1 cellular context compared by ENCODE assay signal in genomic region chr14:22003471-22003870, GRCh38.
TF ChIP-seq lines count a peak whose summit lies in the region.

No MANE protein-coding gene starts in this region.

TF ChIP-seq in HepG2, 621 proteins besides CTCF, POLR2A, EP300 and RAD21:
- TF ChIP-seq PRDM4 (CRISPR knock-in tag; IDR thresholded peaks at IDR 0.05; ENCODE audit: borderline replicate concordance): no peak
- no peak for TF ChIP-seq CREB1 (IDR thresholded peaks at IDR 0.05)
- TF ChIP-seq CREB1 (CRISPR knock-in tag; IDR thresholded peaks at IDR 0.05): no peak
- TF ChIP-seq ZNF567 (CRISPR knock-in tag; IDR thresholded peaks at IDR 0.05; ENCODE audit: borderline replicate concordance): no peak
- no peak for TF ChIP-seq ZFYVE20 (CRISPR knock-in tag; IDR thresholded peaks at IDR 0.05; ENCODE audit: borderline replicate concordance, low read depth)
- no peak for TF ChIP-seq ZFP1 (CRISPR knock-in tag; IDR thresholded peaks at IDR 0.05)
- TF ChIP-seq CBX1 (IDR thresholded peaks at IDR 0.05; ENCODE audit: low read depth): no peak
- no peak for TF ChIP-seq ZNF101 (CRISPR knock-in tag; IDR thresholded peaks at IDR 0.05; ENCODE audit: borderline replicate concordance, low read depth)
- TF ChIP-seq MYC (CRISPR knock-in tag; IDR thresholded peaks at IDR 0.05; ENCODE audit: borderline replicate concordance): no peak
- TF ChIP-seq ZNF318 (CRISPR knock-in tag; IDR thresholded peaks at IDR 0.05): no peak
- TF ChIP-seq MXD3 (CRISPR knock-in tag; IDR thresholded peaks at IDR 0.05): no peak
- TF ChIP-seq SAFB2 (CRISPR knock-in tag; IDR thresholded peaks at IDR 0.05; ENCODE audit: borderline replicate concordance, low read depth): no peak
- TF ChIP-seq ZNF331 (CRISPR knock-in tag; IDR thresholded peaks at IDR 0.05): no peak
- no peak for TF ChIP-seq FOXP1 (IDR thresholded peaks at IDR 0.05)
- TF ChIP-seq FOXP1 (CRISPR knock-in tag; IDR thresholded peaks at IDR 0.05): no peak
- TF ChIP-seq MEIS2 (CRISPR knock-in tag; IDR thresholded peaks at IDR 0.05): no peak
- no peak for TF ChIP-seq ZNF160 (CRISPR knock-in tag; IDR thresholded peaks at IDR 0.05)
- no peak for TF ChIP-seq ZNF251 (CRISPR knock-in tag; IDR thresholded peaks at IDR 0.05)
- TF ChIP-seq ARID4A (CRISPR knock-in tag; IDR thresholded peaks at IDR 0.05; ENCODE audit: borderline replicate concordance): no peak
- TF ChIP-seq ARHGAP35 (CRISPR knock-in tag; IDR thresholded peaks at IDR 0.05; ENCODE audit: borderline replicate concordance): no peak
- no peak for TF ChIP-seq ZNF407 (CRISPR knock-in tag; IDR thresholded peaks at IDR 0.05; ENCODE audit: not compliant biosample characterization)
TF ChIP-seq in HepG2: peak in this region for 0.
